ENCODE assay signal across 6 cellular contexts in genomic region chr5:108558142-108558541, GRCh38.
DNase-seq lines count a peak whose midpoint lies in the region; ATAC-seq, FAIRE-seq and TF ChIP-seq lines count a peak whose summit lies in the region.
"Not testable (repeated sequence)": the region's sequence is repeated elsewhere in the genome, so short reads cannot be mapped to it uniquely, and the experiment has no call there.

No MANE protein-coding gene starts in this region.

- not testable (repeated sequence) for H3K27me3 ChIP-seq in IMR-90 (ENCODE audit: control insufficient read depth, insufficient read depth, low read length); K562 (ENCODE audit: control insufficient read depth in 2 of 2, insufficient read depth in 2 of 2, low read length in 2 of 2); H1 (replicated peaks in 1 of 4; ENCODE audit: control insufficient read depth in 3 of 4, extremely low read depth in 1 of 4, insufficient read depth in 3 of 4, low read length in 3 of 4); mesendoderm (ENCODE audit: insufficient read depth, low read length, poor library complexity)

- H3K23me2 ChIP-seq in H1 (ENCODE audit: low read depth, low read length), result not testable (repeated sequence)

- not testable (repeated sequence) for H3K9me3 ChIP-seq in HEK293 (ENCODE audit: control insufficient read depth, insufficient read depth, low read depth, low read length); IMR-90 (ENCODE audit: control insufficient read depth, insufficient read depth, low read length); K562 (replicated peaks; ENCODE audit: control insufficient read depth, insufficient read depth, low read depth, low read length); H1 (ENCODE audit: insufficient read depth in 2 of 2, low read depth in 1 of 2, low read length in 1 of 2)

- not testable (repeated sequence) for H2AFZ ChIP-seq in IMR-90 (replicated peaks; ENCODE audit: low read length, poor library complexity); H1 (ENCODE audit: low read length)
- H2AFZ ChIP-seq in K562 (ENCODE audit: low read depth, low read length), result 0 out of 2 replicates have a peak overlapping the region, but pooled peaks have one; percentile 62

- H2AK5ac ChIP-seq in IMR-90 (ENCODE audit: low read depth, low read length), result peak overlapping the region; percentile 56; the same call in 1 of the 2 replicates
- H2AK5ac ChIP-seq in H1 (ENCODE audit: low read depth, low read length); mesendoderm (ENCODE audit: low read length): not testable (repeated sequence)

- H3K79me1 ChIP-seq in IMR-90 (ENCODE audit: low read depth in 1 of 2, low read length in 2 of 2); H1 (ENCODE audit: low read depth, low read length); mesendoderm (ENCODE audit: low read length): not testable (repeated sequence)

- peak overlapping the region; percentile 83; the same call in 1 of the 2 replicates for H3K18ac ChIP-seq in IMR-90 (ENCODE audit: low read depth, low read length)
- not testable (repeated sequence) for H3K18ac ChIP-seq in H1 (ENCODE audit: extremely low read depth, low read length)
- peak overlapping the region; percentile 82 for H3K18ac ChIP-seq in mesendoderm (ENCODE audit: low read length)

- H3K27ac ChIP-seq in HEK293 (ENCODE audit: extremely low read depth, low read depth, low read length); IMR-90 (ENCODE audit: insufficient read depth, low read length); K562 (ENCODE audit: extremely low read depth, low read depth, low read length); H1 (ENCODE audit: low read depth, low read length); mesendoderm (ENCODE audit: low read depth, low read length): not testable (repeated sequence)

- POLR2A ChIA-PET in HEK293 (lab: Yijun Ruan, JAX); IMR-90 (lab: Charles Lee; ENCODE audit: unreplicated experiment); K562 (lab: Yijun Ruan, JAX); H1 (lab: Charles Lee; ENCODE audit: partially characterized antibody): not testable (repeated sequence)

- dilution Hi-C loops in IMR-90 (cut with HindIII; ENCODE audit: low sequenced_read_pairs, unreplicated experiment), result not testable (repeated sequence)

- TF ChIP-seq CTCF in HEK293 (tag by site-specific recombination; IDR thresholded peaks at IDR 0.05); IMR-90 (conservative IDR thresholded peaks at IDR 0.05; ENCODE audit: low read depth, low read length); K562 (IDR thresholded peaks at IDR 0.05 in 2 of 3, conservative IDR thresholded peaks at IDR 0.05 in 1 of 3; ENCODE audit: insufficient read depth in 2 of 3, low read depth in 1 of 3, low read length in 3 of 3); H1 (IDR thresholded peaks at IDR 0.05; ENCODE audit: control extremely low read depth in 1 of 3, insufficient read depth in 1 of 3, low read depth in 1 of 3, low read length in 3 of 3): not testable (repeated sequence)

- H2AK9ac ChIP-seq in IMR-90 (replicated peaks; ENCODE audit: low read depth, low read length, poor library complexity), result not testable (repeated sequence)

- not testable (repeated sequence) for H3K56ac ChIP-seq in IMR-90 (ENCODE audit: extremely low read depth, insufficient read depth, low read length); H1 (replicated peaks; ENCODE audit: insufficient read length, low read depth, low read length); mesendoderm (ENCODE audit: low read length)

- peak overlapping the region; percentile 37; the same call in 1 of the 2 replicates for H3K14ac ChIP-seq in IMR-90 (replicated peaks; ENCODE audit: low read depth, low read length)
- not testable (repeated sequence) for H3K14ac ChIP-seq in H1 (ENCODE audit: insufficient read length)

- H3K9me1 ChIP-seq in IMR-90 (ENCODE audit: insufficient read depth, low read length); K562 (ENCODE audit: control insufficient read depth, insufficient read depth, low read length): not testable (repeated sequence)

- not testable (repeated sequence) for H4K8ac ChIP-seq in IMR-90 (ENCODE audit: low read depth in 2 of 2, low read length in 2 of 2); H1 (ENCODE audit: extremely low read depth, insufficient read depth, low read length); mesendoderm (ENCODE audit: low read depth, low read length)

- H2BK120ac ChIP-seq in IMR-90 (ENCODE audit: low read depth, low read length) (peak overlapping the region; percentile 57; the same call in 1 of the 2 replicates), H1 (replicated peaks; ENCODE audit: low read depth, low read length) (peak overlapping the region; percentile 13)
- H2BK120ac ChIP-seq in mesendoderm (ENCODE audit: low read depth, low read length), result not testable (repeated sequence)

- H3K9ac ChIP-seq in IMR-90 (ENCODE audit: low read depth, low read length); K562 (ENCODE audit: insufficient read depth in 1 of 2, low read depth in 2 of 2, low read length in 2 of 2); H1 (replicated peaks in 1 of 4; ENCODE audit: extremely low read depth in 1 of 4, low read depth in 3 of 4, low read length in 3 of 4); mesendoderm (ENCODE audit: low read length): not testable (repeated sequence)

- FAIRE-seq in K562 (lab: Jason Lieb, UNC); H1 (lab: Jason Lieb, UNC): not testable (repeated sequence)

- not testable (repeated sequence) for H4K20me1 ChIP-seq in IMR-90 (ENCODE audit: insufficient read depth, low read length); K562 (replicated peaks; ENCODE audit: control insufficient read depth, insufficient read depth, low read length); H1 (replicated peaks in 1 of 2; ENCODE audit: control insufficient read depth in 1 of 2, insufficient read depth in 2 of 2, low read length in 2 of 2)

- intact Hi-C loops in IMR-90 (cut with micrococcal nuclease); K562 (cut with micrococcal nuclease): not testable (repeated sequence)

- peak overlapping the region; percentile 66 for H2BK20ac ChIP-seq in IMR-90 (ENCODE audit: low read depth, low read length)
- H2BK20ac ChIP-seq in H1 (ENCODE audit: low read length), result not testable (repeated sequence)

- TF ChIP-seq RAD21 in IMR-90 (IDR thresholded peaks at IDR 0.05; ENCODE audit: low read length); K562 (CRISPR knock-in tag; conservative IDR thresholded peaks at IDR 0.05 in 1 of 2, IDR thresholded peaks at IDR 0.05 in 1 of 2); H1 (IDR thresholded peaks at IDR 0.05 in 1 of 2, conservative IDR thresholded peaks at IDR 0.05 in 1 of 2; ENCODE audit: low read depth in 2 of 2, low read length in 2 of 2): not testable (repeated sequence)

- in situ Hi-C loops in IMR-90 (cut with MboI; ENCODE audit: low sequenced_read_pairs); K562 (cut with MboI): not testable (repeated sequence)

- ATAC-seq in IMR-90 (ENCODE audit: low read depth); K562: not testable (repeated sequence)

- TF ChIP-seq EP300 in K562 (IDR thresholded peaks at IDR 0.05; ENCODE audit: low read length); H1 (IDR thresholded peaks at IDR 0.05; ENCODE audit: borderline replicate concordance in 1 of 2, low read depth in 2 of 2, low read length in 2 of 2): not testable (repeated sequence)

- not testable (repeated sequence) for DNase-seq in IMR-90; K562 (ENCODE audit: extremely low read depth in 1 of 4, low spot score in 3 of 4); H1 (ENCODE audit: low read depth in 1 of 2, low spot score in 2 of 2); mesendoderm
- peak; percentile 7 for DNase-seq in SK-N-DZ (ENCODE audit: low spot score)

- H3K79me2 ChIP-seq in K562 (ENCODE audit: control insufficient read depth, insufficient read depth, low read length); H1 (ENCODE audit: control insufficient read depth in 1 of 2, insufficient read depth in 2 of 2, low read length in 2 of 2); mesendoderm (ENCODE audit: control insufficient read depth, insufficient read depth, low read length): not testable (repeated sequence)

- H3K4ac ChIP-seq in IMR-90 (ENCODE audit: low read depth, low read length); H1 (replicated peaks; ENCODE audit: insufficient read length, low read depth, low read length): not testable (repeated sequence)
- peak overlapping the region; percentile 31 for H3K4ac ChIP-seq in mesendoderm (ENCODE audit: low read depth, low read length)

- not testable (repeated sequence) for H3K23ac ChIP-seq in IMR-90 (ENCODE audit: low read depth, low read length); H1 (ENCODE audit: insufficient read length); mesendoderm (ENCODE audit: low read length)

- peak overlapping the region; percentile 13 for H2BK5ac ChIP-seq in IMR-90 (ENCODE audit: low read depth, low read length, poor library complexity, severe bottlenecking)
- not testable (repeated sequence) for H2BK5ac ChIP-seq in H1 (ENCODE audit: low read depth, low read length); mesendoderm (ENCODE audit: low read length)

- not testable (repeated sequence) for H3K4me3 ChIP-seq in HEK293 (ENCODE audit: low read depth, low read length); IMR-90 (ENCODE audit: insufficient read depth, low read depth, low read length); K562; H1 (ENCODE audit: extremely low read depth in 1 of 4, insufficient read depth in 2 of 4, low read depth in 3 of 4, low read length in 4 of 4); mesendoderm (ENCODE audit: low read length)

- H2BK12ac ChIP-seq in H1 (ENCODE audit: low read depth, low read length), result not testable (repeated sequence)

- peak overlapping the region; percentile 12; the same call in 1 of the 2 replicates for H4K5ac ChIP-seq in IMR-90 (ENCODE audit: low read depth, low read length)
- not testable (repeated sequence) for H4K5ac ChIP-seq in H1 (ENCODE audit: insufficient read length, low read depth, low read length); mesendoderm (ENCODE audit: low read length)

- WGBS in IMR-90 (ENCODE audit: extremely low coverage in 2 of 2, insufficient read length in 1 of 2), 2 experiments, result no CpG with 5 or more reads among the region's 5 CpGs
- WGBS in K562 (ENCODE audit: insufficient coverage, low coverage, missing lambda C conversion rate), result 32% methylated on average over 2 of the region's 5 CpGs
- 93% methylated on average over 2 of the region's 5 CpGs; no CpG with 5 or more reads in 1 of the 2 experiments for WGBS in H1 (ENCODE audit: extremely low coverage in 1 of 2, insufficient coverage in 1 of 2, insufficient read length in 1 of 2, insufficient replicate concordance in 2 of 2, low coverage in 1 of 2, low lambda C conversion rate in 2 of 2, missing lambda C conversion rate in 1 of 2), 2 experiments
- WGBS in mesendoderm (ENCODE audit: extremely low coverage, insufficient coverage, low lambda C conversion rate), result no CpG with 5 or more reads among the region's 5 CpGs

- BruUV-seq in IMR-90 (replicated peaks; lab: Mats Ljungman, UMichigan); K562 (replicated peaks; lab: Mats Ljungman, UMichigan): not testable (repeated sequence)

- not testable (repeated sequence) for TF ChIP-seq POLR2A in IMR-90 (IDR thresholded peaks at IDR 0.05; ENCODE audit: low read depth, low read length); K562 (conservative IDR thresholded peaks at IDR 0.05); H1 (IDR thresholded peaks at IDR 0.05; ENCODE audit: control extremely low read depth in 1 of 2, low read depth in 2 of 2, low read length in 2 of 2)

- not testable (repeated sequence) for H3K4me1 ChIP-seq in HEK293 (ENCODE audit: control insufficient read depth, insufficient read depth, low read length); IMR-90 (ENCODE audit: control insufficient read depth, insufficient read depth, low read length); mesendoderm (ENCODE audit: control insufficient read depth, low read depth, low read length)
- peaks cover 0 to 10% of the 10 kb centered on the region in 2 experiments; a peak in 2 of 5 replicates for H3K4me1 ChIP-seq in K562 (replicated peaks in 1 of 2; ENCODE audit: control insufficient read depth in 2 of 2, insufficient read depth in 2 of 2, low read length in 2 of 2)
- peaks cover 0 to 11% (median 2%) of the 10 kb centered on the region in 4 experiments; a peak in 4 of 7 replicates for H3K4me1 ChIP-seq in H1 (replicated peaks in 1 of 4; ENCODE audit: control insufficient read depth in 3 of 4, insufficient read depth in 4 of 4, low read length in 3 of 4)

- CTCF ChIA-PET in HEK293 (lab: Yijun Ruan, JAX); IMR-90 (lab: Yijun Ruan, JAX); K562 (lab: Yijun Ruan, JAX; ENCODE audit: low intra/inter-chr PET ratio); H1 (lab: Charles Lee; ENCODE audit: partially characterized antibody): not testable (repeated sequence)

- not testable (repeated sequence) for H3K4me2 ChIP-seq in IMR-90 (ENCODE audit: low read depth, low read length); K562 (ENCODE audit: insufficient read depth, low read length); H1 (ENCODE audit: insufficient read depth in 1 of 2, low read depth in 2 of 2, low read length in 2 of 2); mesendoderm (ENCODE audit: low read length)

- H2BK15ac ChIP-seq in IMR-90 (ENCODE audit: low read depth, low read length), result peak overlapping the region; percentile 77; the same call in 2 of the 3 replicates
- not testable (repeated sequence) for H2BK15ac ChIP-seq in H1 (ENCODE audit: low read length); mesendoderm (replicated peaks; ENCODE audit: low read depth)

- H3K36me3 ChIP-seq in HEK293 (ENCODE audit: control insufficient read depth in 2 of 2, insufficient read depth in 1 of 2, low read length in 2 of 2); IMR-90 (ENCODE audit: control insufficient read depth, insufficient read depth, low read length); K562 (ENCODE audit: control insufficient read depth, insufficient read depth, low read length); H1 (ENCODE audit: control insufficient read depth in 2 of 4, insufficient read depth in 4 of 4, low read length in 3 of 4); mesendoderm (ENCODE audit: control insufficient read depth, insufficient read depth, low read length): not testable (repeated sequence)

- not testable (repeated sequence) for H4K91ac ChIP-seq in IMR-90 (ENCODE audit: insufficient read depth, low read depth, low read length); H1 (replicated peaks; ENCODE audit: insufficient read length, low read length)
